Comparison of ENCODE assay signal across 9 cellular contexts in genomic region chr6:116280960-116281316, GRCh38. TPM values are rescaled to one million over a fixed set of nuclear protein-coding genes. Genes with fewer than 3 reads are reported as not detected.
DNase-seq lines count a peak whose midpoint lies in the region; ATAC-seq and TF ChIP-seq lines count a peak whose summit lies in the region.
"Had no signal": no experiment of that assay in that cellular context is flagged by ENCODE, and none has a peak within 500 bp of the region (broad histone marks: within the 10 kb centered on the region; RNA-seq: fewer than 3 reads in every experiment).

No MANE protein-coding gene starts in this region.

- peaks cover 43% of the 10 kb centered on the region for H3K4me1 ChIP-seq in CD8-positive, alpha-beta T cell (ENCODE audit: insufficient read depth, low read length)
- H3K4me1 ChIP-seq in effector memory CD4-positive, alpha-beta T cell (ENCODE audit: control insufficient read depth, insufficient read depth, low read length, poor library complexity, severe bottlenecking), result peaks cover 28% of the 10 kb centered on the region
- peaks cover 34% of the 10 kb centered on the region for H3K4me1 ChIP-seq in neuron (ENCODE audit: insufficient read depth, low read length)

- no peak for DNase-seq in CD8-positive, alpha-beta T cell
- DNase-seq in NCI-H69 (lab: John Stamatoyannopoulos, UW), result peak; percentile 12
- DNase-seq in effector memory CD4-positive, alpha-beta T cell, result no peak
- no peak for DNase-seq in NCI-H1048 (lab: John Stamatoyannopoulos, UW)
- no peak for DNase-seq in ureter (ENCODE audit: low spot score)
- no peak for DNase-seq in putamen (ENCODE audit: low spot score)
- DNase-seq: stimulated activated CD4-positive, alpha-beta T cell treated with anti-CD3 and anti-CD28 coated beads, Interleukin-15, amount 100 ng/mL, for 24 hours had no signal

- peak overlapping the region; percentile 93 for H2AFZ ChIP-seq in neuron (ENCODE audit: low read depth, low read length)

- H3K4me3 Mint-ChIP-seq in CD8-positive, alpha-beta T cell, result peak overlapping the region; percentile 97

- CTCF ChIA-PET in CD8-positive, alpha-beta T cell (lab: Charles Lee), result interaction anchor here (1.0 to 1.6 kb wide), 4 partner anchors 37 to 280 kb away, joined by 4 to 5 read pairs (median 5); no protein-coding TSS in a partner anchor

- no peaks in the 10 kb centered on the region for H3K27me3 ChIP-seq in CD8-positive, alpha-beta T cell (ENCODE audit: insufficient read depth, low read length)
- no peaks in the 10 kb centered on the region for H3K27me3 ChIP-seq in effector memory CD4-positive, alpha-beta T cell (replicated peaks; ENCODE audit: control insufficient read depth, insufficient read depth, low read length, poor library complexity, severe bottlenecking)
- no peaks in the 10 kb centered on the region for H3K27me3 ChIP-seq in neuron (ENCODE audit: insufficient read depth, low read length)

- TF ChIP-seq CTCF in CD8-positive, alpha-beta T cell (IDR thresholded peaks at IDR 0.05), result no peak

- POLR2A ChIA-PET in CD8-positive, alpha-beta T cell (lab: Charles Lee), result interaction anchor here (1.5 to 5.2 kb wide), 5 partner anchors 12 to 290 kb away, joined by 3 to 52 read pairs (median 36); partner anchors contain the start of genes RWDD1 and TSPYL4

- no peak overlapping the region for H3K4me3 ChIP-seq in CD8-positive, alpha-beta T cell (ENCODE audit: low read depth, low read length)
- peak overlapping the region; percentile 90 for H3K4me3 ChIP-seq in effector memory CD4-positive, alpha-beta T cell (ENCODE audit: insufficient read depth, low read depth, low read length, poor library complexity, severe bottlenecking)
- H3K4me3 ChIP-seq in neuron (ENCODE audit: low read length), result peak overlapping the region; percentile 87

- H3K27ac Mint-ChIP-seq in CD8-positive, alpha-beta T cell, result peak overlapping the region; percentile 99

- H3K9me3 Mint-ChIP-seq in CD8-positive, alpha-beta T cell, result no peaks in the 10 kb centered on the region

- no peak for ATAC-seq in CD8-positive, alpha-beta T cell
- ATAC-seq in HG03439 (IDR thresholded peaks at IDR 0.05; ENCODE audit: unreplicated experiment), result no peak

- peaks cover 50% of the 10 kb centered on the region for H3K4me1 Mint-ChIP-seq in CD8-positive, alpha-beta T cell (ENCODE audit: low read depth)

- intact Hi-C loops in CD8-positive, alpha-beta T cell (cut with DNase I, micrococcal nuclease), result loop anchor here (1.0 to 10.0 kb wide), 3 partner anchors 94 to 388 kb away; partner anchors contain the start of genes DSE (in 1 of the 2) and ZUP1 (in 1 of the 2)

- H3K27me3 Mint-ChIP-seq in CD8-positive, alpha-beta T cell (ENCODE audit: low read depth), result no peaks in the 10 kb centered on the region

- H3K36me3 Mint-ChIP-seq in CD8-positive, alpha-beta T cell, result peaks cover 40% of the 10 kb centered on the region

- H3K36me3 ChIP-seq in CD8-positive, alpha-beta T cell (ENCODE audit: insufficient read depth, low read length), result peaks cover 12% of the 10 kb centered on the region
- H3K36me3 ChIP-seq in effector memory CD4-positive, alpha-beta T cell (ENCODE audit: control insufficient read depth, insufficient read depth, low read length), result peaks cover 7% of the 10 kb centered on the region
- H3K36me3 ChIP-seq in neuron (ENCODE audit: insufficient read depth, low read length), result peaks cover 14% of the 10 kb centered on the region

- no peaks in the 10 kb centered on the region for H3K9me3 ChIP-seq in CD8-positive, alpha-beta T cell (ENCODE audit: low read length)
- no peaks in the 10 kb centered on the region for H3K9me3 ChIP-seq in effector memory CD4-positive, alpha-beta T cell (ENCODE audit: control insufficient read depth, low read length)
- peaks cover 3% of the 10 kb centered on the region for H3K9me3 ChIP-seq in neuron (ENCODE audit: low read length)

- H3K27ac ChIP-seq in CD8-positive, alpha-beta T cell (ENCODE audit: low read depth, low read length), result peak overlapping the region; percentile 100
- peak overlapping the region; percentile 99 for H3K27ac ChIP-seq in effector memory CD4-positive, alpha-beta T cell (ENCODE audit: insufficient read depth, low read length, poor library complexity, severe bottlenecking)

RNA-seq across cellular contexts. Expression of gene TSPYL1, which starts 1.2 kb away (rescaled TPM):
- total RNA-seq in CD8-positive, alpha-beta T cell, result 100 to 1,000 TPM; 247 to 248 TPM
- 118 TPM for total RNA-seq in ureter

RNA-seq across cellular contexts. Expression of gene TSPYL4, which starts 27.1 kb away (rescaled TPM):
- 10 to 100 TPM; 51.0 to 51.6 TPM for total RNA-seq in CD8-positive, alpha-beta T cell
- total RNA-seq in ureter, result 26.1 TPM
